Comparison of ENCODE assay signal across 13 cellular contexts in the genomic region with DNA sequence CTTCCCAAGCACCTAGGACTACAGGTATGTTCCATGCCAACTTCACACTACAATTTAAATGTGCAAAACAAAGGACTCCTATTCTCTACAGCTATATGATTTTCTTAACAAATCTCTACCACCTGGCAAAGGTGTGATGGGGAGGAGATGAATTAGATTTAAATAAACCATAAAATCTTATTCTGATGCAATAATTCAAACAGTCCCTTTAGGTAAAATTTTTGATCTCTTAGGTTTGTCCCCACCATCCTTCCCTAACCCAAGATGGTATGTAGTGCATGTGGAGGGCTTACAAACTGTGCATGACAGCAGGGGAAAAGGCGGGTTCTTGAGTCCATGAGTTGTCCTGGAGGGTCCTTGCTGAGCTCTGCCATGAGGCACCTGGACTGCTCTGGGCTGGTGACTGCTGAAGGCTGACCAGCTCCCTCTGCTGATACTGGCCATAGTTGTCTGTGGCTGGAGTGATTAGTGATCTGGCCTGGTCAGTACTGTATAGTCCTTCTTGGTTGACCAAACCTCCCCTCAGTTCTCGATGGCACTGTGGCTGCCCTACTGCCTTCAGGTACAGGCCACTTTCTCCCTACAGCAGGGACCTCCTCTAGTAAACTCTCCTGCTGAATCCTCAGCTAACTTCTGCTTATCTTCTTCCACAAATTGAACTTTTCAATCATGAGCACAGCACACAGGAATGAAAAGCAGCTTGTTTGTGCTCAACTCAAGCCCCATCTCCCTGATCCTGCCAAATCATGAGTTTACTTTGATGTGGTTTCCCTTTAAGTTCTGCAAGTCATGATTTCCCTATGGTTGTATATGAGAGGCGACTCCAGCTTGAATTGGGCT. TPM values are rescaled to one million over a fixed set of nuclear protein-coding genes. Genes with fewer than 3 reads are reported as not detected.
A peak's percentile ranks its signal among the peaks of the same experiment; 100 is the strongest.
DNase-seq lines count a peak whose midpoint lies in the region; ATAC-seq and TF ChIP-seq lines count a peak whose summit lies in the region.
"Had no signal": no experiment of that assay in that cellular context is flagged by ENCODE, and none has a peak within 500 bp of the region (broad histone marks: within the 10 kb centered on the region; RNA-seq: fewer than 3 reads in every experiment).

No MANE protein-coding gene starts in this region.

- peak overlapping the region; percentile 84 for H3K27ac Mint-ChIP-seq in dendritic cell treated with granulocyte-macrophage colony-stimulating factor and Interleukin-4, amounts not matched to agents 40 ng/mL and 50 ng/mL, for 4 days
- H3K27ac Mint-ChIP-seq in neural progenitor cell (peak overlapping the region; percentile 9), type B pancreatic cell (no peak overlapping the region)
- H3K27ac Mint-ChIP-seq: T-helper 1 cell treated with Interleukin-12 subunit alpha and Interleukin-12 subunit beta and Interleukin-4 antibody, amounts not matched to agents 30 μg/mL and 1 μg/mL, for 36 hours had no signal

- H4K20me1 ChIP-seq in neural progenitor cell (ENCODE audit: low read depth), result no peaks in the 10 kb centered on the region

- H3F3A ChIP-seq in neural progenitor cell (ENCODE audit: low read depth), result peaks cover 1% of the 10 kb centered on the region

- no peak overlapping the region for H2AFZ ChIP-seq in neural progenitor cell (replicated peaks)

- H3K36me3 Mint-ChIP-seq in dendritic cell treated with granulocyte-macrophage colony-stimulating factor and Interleukin-4, amounts not matched to agents 40 ng/mL and 50 ng/mL, for 4 days (ENCODE audit: low read depth), result no peaks in the 10 kb centered on the region
- H3K36me3 Mint-ChIP-seq in neural progenitor cell (no peaks in the 10 kb centered on the region), type B pancreatic cell (no peaks in the 10 kb centered on the region)

- H3K4me3 Mint-ChIP-seq in dendritic cell treated with granulocyte-macrophage colony-stimulating factor and Interleukin-4, amounts not matched to agents 40 ng/mL and 50 ng/mL, for 4 days, result no peak overlapping the region
- H3K4me3 Mint-ChIP-seq in neural progenitor cell, result no peak overlapping the region
- H3K4me3 Mint-ChIP-seq in type B pancreatic cell, result no peak overlapping the region
- H3K4me3 Mint-ChIP-seq: T-helper 1 cell treated with Interleukin-12 subunit alpha and Interleukin-12 subunit beta and Interleukin-4 antibody, amounts not matched to agents 30 μg/mL and 1 μg/mL, for 36 hours had no signal

- no peaks in the 10 kb centered on the region for H3K4me1 ChIP-seq in neural progenitor cell

- DNase-seq in Daoy (ENCODE audit: low read depth) (peak; percentile 20), OCI-M1 (lab: John Stamatoyannopoulos, UW) (peak; percentile 91), neural progenitor cell (ENCODE audit: low spot score) (peak; percentile 12), type B pancreatic cell (ENCODE audit: extremely low spot score, unreplicated experiment) (no peak), SIG-M5 (lab: John Stamatoyannopoulos, UW) (no peak), NCI-H2196 treated with DMSO at 0.1 percent for 48 hours (lab: John Stamatoyannopoulos, UW; ENCODE audit: unreplicated experiment) (no peak)
- DNase-seq: DMS153; GOT3; stimulated activated CD4-positive, alpha-beta T cell treated with anti-CD3 and anti-CD28 coated beads, Interleukin-4, amount 100 ng/mL, for 24 hours had no signal

- H3K4me1 Mint-ChIP-seq in dendritic cell treated with granulocyte-macrophage colony-stimulating factor and Interleukin-4, amounts not matched to agents 40 ng/mL and 50 ng/mL, for 4 days (ENCODE audit: low read depth), result peaks cover 46% of the 10 kb centered on the region
- H3K4me1 Mint-ChIP-seq in neural progenitor cell (peaks cover 2% of the 10 kb centered on the region), type B pancreatic cell (ENCODE audit: unreplicated experiment) (peaks cover 7% of the 10 kb centered on the region)

- no peaks in the 10 kb centered on the region for H3K79me2 ChIP-seq in neural progenitor cell (ENCODE audit: low read depth)

- peaks cover 23% of the 10 kb centered on the region for H3K27me3 Mint-ChIP-seq in dendritic cell treated with granulocyte-macrophage colony-stimulating factor and Interleukin-4, amounts not matched to agents 40 ng/mL and 50 ng/mL, for 4 days
- H3K27me3 Mint-ChIP-seq in neural progenitor cell (ENCODE audit: insufficient read depth, low read depth) (peaks cover 2% of the 10 kb centered on the region), type B pancreatic cell (peaks cover 23% of the 10 kb centered on the region)

- no peak overlapping the region for H3K27ac ChIP-seq in neural progenitor cell
- H3K27ac ChIP-seq: suprapubic skin had no signal

- H3K9me3 ChIP-seq in neural progenitor cell (ENCODE audit: low read depth), result no peaks in the 10 kb centered on the region
- H3K9me3 ChIP-seq: suprapubic skin had no signal

- H3K27me3 ChIP-seq in neural progenitor cell, result no peaks in the 10 kb centered on the region
- H3K27me3 ChIP-seq: suprapubic skin had no signal

- intact Hi-C loops in dendritic cell treated with granulocyte-macrophage colony-stimulating factor and Interleukin-4, amounts not matched to agents 40 ng/mL and 50 ng/mL, for 4 days (cut with micrococcal nuclease), result no loop called here

- no peak overlapping the region for H3K4me2 ChIP-seq in neural progenitor cell

- H3K4me3 ChIP-seq in neural progenitor cell, result no peak overlapping the region
- H3K4me3 ChIP-seq: suprapubic skin had no signal

- no peak for ATAC-seq in GM21390 (IDR thresholded peaks at IDR 0.05; ENCODE audit: unreplicated experiment)

- no peak for TF ChIP-seq CTCF in neural progenitor cell (IDR thresholded peaks at IDR 0.05)
- no peak for TF ChIP-seq CTCF in type B pancreatic cell (conservative IDR thresholded peaks at IDR 0.05)

- H3K9me3 Mint-ChIP-seq in dendritic cell treated with granulocyte-macrophage colony-stimulating factor and Interleukin-4, amounts not matched to agents 40 ng/mL and 50 ng/mL, for 4 days, result no peaks in the 10 kb centered on the region
- H3K9me3 Mint-ChIP-seq in neural progenitor cell (peaks cover 8% of the 10 kb centered on the region), type B pancreatic cell (peaks cover 4% of the 10 kb centered on the region)
- H3K9me3 Mint-ChIP-seq: T-helper 1 cell treated with Interleukin-12 subunit alpha and Interleukin-12 subunit beta and Interleukin-4 antibody, amounts not matched to agents 30 μg/mL and 1 μg/mL, for 36 hours had no signal

- H3K9ac ChIP-seq in neural progenitor cell, result no peak overlapping the region

- H3K36me3 ChIP-seq in neural progenitor cell, result no peaks in the 10 kb centered on the region
- H3K36me3 ChIP-seq: suprapubic skin had no signal

RNA-seq across cellular contexts. Expression of a gene that starts 30.1 kb away (rescaled TPM):
- 0.69 TPM in 1 of 2 replicates, not detected in the other for total RNA-seq in Daoy (2014; rRNA removed; shearing (Covaris generic))
- 1.9 TPM in 1 of 2 replicates, not detected in the other for total RNA-seq in neural progenitor cell (ENCODE audit: low replicate concordance)
- 0.36 TPM in 1 of 2 replicates, not detected in the other for total RNA-seq in type B pancreatic cell (ENCODE audit: low replicate concordance)

RNA-seq across cellular contexts. Expression of a gene that starts 32.5 kb away (rescaled TPM):
- 0.06 TPM in 1 of 2 replicates, not detected in the other for total RNA-seq in Daoy (2014; rRNA removed; shearing (Covaris generic))
- 0.09 TPM in 1 of 2 replicates, not detected in the other for total RNA-seq in neural progenitor cell (ENCODE audit: low replicate concordance)
- 0.14 TPM in 1 of 2 replicates, not detected in the other for total RNA-seq in type B pancreatic cell (ENCODE audit: low replicate concordance)

Comparison
In these comparisons a context has a peak if more than half of its experiments do, and no peak if none do; other contexts are left out.
1. DNase-seq: peak in Daoy (single experiment), OCI-M1 (single experiment) and neural progenitor cell (single experiment); none in type B pancreatic cell (single experiment), SIG-M5 (single experiment) and NCI-H2196 treated with DMSO at 0.1 percent for 48 hours (single experiment).